31 cellular contexts compared by ENCODE assay signal in the genomic region with DNA sequence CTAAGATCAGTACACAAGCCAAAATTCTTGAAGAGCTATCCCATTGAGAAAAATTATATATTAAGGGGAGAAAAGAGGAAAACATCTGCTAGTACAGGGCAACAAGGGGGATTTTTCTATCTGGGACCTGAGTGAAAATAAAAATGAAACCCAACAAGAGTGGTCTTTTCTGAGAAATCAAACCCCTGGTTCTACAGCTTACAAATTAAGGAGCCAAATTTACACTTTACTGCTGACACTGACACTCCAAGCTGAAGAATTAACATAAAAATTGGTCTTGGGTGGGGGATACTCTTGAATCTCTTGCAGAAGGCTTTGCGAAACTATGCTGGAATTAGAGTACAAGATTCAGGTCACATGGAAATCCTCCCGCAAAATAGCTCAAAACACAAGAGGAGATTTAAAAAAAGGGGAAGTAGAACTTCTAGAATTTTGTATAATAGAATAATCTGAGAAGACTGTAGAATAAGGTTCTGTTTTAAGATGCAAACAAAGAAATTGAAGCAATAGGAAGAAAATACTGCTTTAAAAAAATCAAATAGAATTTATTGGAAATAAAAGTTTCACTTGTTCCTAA. TPM values are rescaled to one million over a fixed set of nuclear protein-coding genes. Genes with fewer than 3 reads are reported as not detected.
DNase-seq lines count a peak whose midpoint lies in the region; ATAC-seq, FAIRE-seq and TF ChIP-seq lines count a peak whose summit lies in the region.
"Had no signal": no experiment of that assay in that cellular context is flagged by ENCODE, and none has a peak within 500 bp of the region (broad histone marks: within the 10 kb centered on the region; RNA-seq: fewer than 3 reads in every experiment).

No MANE protein-coding gene starts in this region.

- H3K27me3 ChIP-seq in trophoblast cell (ENCODE audit: insufficient read depth, low read length), result no peaks in the 10 kb centered on the region
- no peaks in the 10 kb centered on the region for H3K27me3 ChIP-seq in breast epithelium
- H3K27me3 ChIP-seq: BLaER1, body of pancreas, foreskin keratinocyte, hepatocyte, pancreas, stomach, tibial nerve had no signal

- no peak overlapping the region for H3K4ac ChIP-seq in trophoblast cell (ENCODE audit: low read depth, low read length)

- no peak overlapping the region for H2BK12ac ChIP-seq in trophoblast cell (ENCODE audit: low read length)

- H4K8ac ChIP-seq in trophoblast cell (ENCODE audit: low read depth, low read length), result no peak overlapping the region

- no peak overlapping the region for H3K14ac ChIP-seq in trophoblast cell (ENCODE audit: low read length)

- H4K12ac ChIP-seq in trophoblast cell (ENCODE audit: low read depth, low read length), result no peak overlapping the region

- H2AFZ ChIP-seq in trophoblast cell (ENCODE audit: insufficient read depth, low read length, poor library complexity), result no peak overlapping the region
- H2AFZ ChIP-seq: hepatocyte had no signal

- H2BK120ac ChIP-seq in trophoblast cell (ENCODE audit: insufficient read depth, low read length, poor library complexity), result no peak overlapping the region

- H3K79me2 ChIP-seq in trophoblast cell (ENCODE audit: control insufficient read depth, insufficient read depth, low read length, poor library complexity), result no peaks in the 10 kb centered on the region
- H3K79me2 ChIP-seq: hepatocyte had no signal

- no peak for TF ChIP-seq CTCF in breast epithelium (IDR thresholded peaks at IDR 0.05)

- H3K9ac ChIP-seq in trophoblast cell (ENCODE audit: low read length), result no peak overlapping the region
- H3K9ac ChIP-seq: BLaER1 had no signal

- H3K18ac ChIP-seq in trophoblast cell (ENCODE audit: low read length), result no peak overlapping the region

- H3K27ac ChIP-seq in trophoblast cell (ENCODE audit: low read depth, low read length) (no peak overlapping the region), breast epithelium (no peak overlapping the region)
- H3K27ac ChIP-seq: BLaER1, body of pancreas, foreskin keratinocyte, hepatocyte, HL-60, pancreas, RWPE1, stomach, tibial nerve had no signal

- H3K4me2 ChIP-seq in trophoblast cell (ENCODE audit: low read length), result no peak overlapping the region
- H3K4me2 ChIP-seq: BLaER1, hepatocyte had no signal

- H2AK5ac ChIP-seq in trophoblast cell (ENCODE audit: low read length), result no peak overlapping the region

- peaks cover 4% of the 10 kb centered on the region for H3K9me3 ChIP-seq in trophoblast cell (ENCODE audit: insufficient read depth, low read depth, low read length)
- peaks cover 18 to 30% of the 10 kb centered on the region in 2 donors for H3K9me3 ChIP-seq in breast epithelium
- H3K9me3 ChIP-seq: pancreas had no signal

- H3K36me3 ChIP-seq in trophoblast cell (ENCODE audit: control insufficient read depth in 1 of 2, insufficient read depth in 2 of 2, low read length in 2 of 2), result no peaks in the 10 kb centered on the region
- no peaks in the 10 kb centered on the region for H3K36me3 ChIP-seq in breast epithelium
- H3K36me3 ChIP-seq: BLaER1, pancreas, stomach, tibial nerve had no signal

- H3K4me3 ChIP-seq in trophoblast cell (ENCODE audit: low read depth, low read length) (no peak overlapping the region), breast epithelium (no peak overlapping the region)
- H3K4me3 ChIP-seq: BLaER1, body of pancreas, hepatocyte, pancreas, stomach, tibial nerve had no signal

- H4K91ac ChIP-seq in trophoblast cell (ENCODE audit: low read depth, low read length), result no peak overlapping the region

- WGBS in trophoblast cell (ENCODE audit: extremely low coverage, insufficient coverage, insufficient read length), result no CpG with 5 or more reads among the region's 2 CpGs

- H3K4me1 ChIP-seq in trophoblast cell (ENCODE audit: control insufficient read depth in 1 of 2, insufficient read depth in 2 of 2, low read length in 2 of 2), result no peaks in the 10 kb centered on the region
- H3K4me1 ChIP-seq in breast epithelium, result no peaks in the 10 kb centered on the region
- H3K4me1 ChIP-seq: BLaER1, body of pancreas, foreskin keratinocyte, pancreas, stomach, tibial nerve had no signal

- intact Hi-C loops in breast epithelium (cut with DNase I; ENCODE audit: low total_unique reads), result no loop called here

- DNase-seq in Kasumi-1 (lab: John Stamatoyannopoulos, UW), result peak; percentile 42
- peak; percentile 71 for DNase-seq in SIG-M5 treated with dmso at 0.1 percent for 504 hours (lab: John Stamatoyannopoulos, UW; ENCODE audit: unreplicated experiment)
- DNase-seq in DMS153 treated with DMSO at 0.1 percent for 48 hours (lab: John Stamatoyannopoulos, UW; ENCODE audit: unreplicated experiment), result no peak
- DNase-seq in trophoblast cell, result no peak
- DNase-seq in breast epithelium (ENCODE audit: low spot score in 2 of 2), result no peak
- DNase-seq: activated CD4-positive, alpha-beta T cell treated with anti-CD3 and anti-CD28 coated beads for 36 hours; activated naive CD8-positive, alpha-beta T cell treated with anti-CD3 and anti-CD28 coated beads, Interleukin-2, amount 10 ng/mL, durations not matched to agents 7 days and 5 days; body of pancreas; Calu3; effector CD8-positive, alpha-beta T cell; foreskin keratinocyte; GOT3; immature natural killer cell; midbrain; NCI-H1417 treated with DMSO at 0.1 percent for 48 hours; NCI-H510A; pancreas; right cardiac atrium; stimulated activated CD4-positive, alpha-beta T cell treated with anti-CD3 and anti-CD28 coated beads, Interleukin-12 subunit alpha, Interleukin-12 subunit beta, amount 100 ng/mL, for 4 hours; stimulated activated CD4-positive, alpha-beta T cell treated with anti-CD3 and anti-CD28 coated beads, Interleukin-4, amount 100 ng/mL, for 4 hours; stomach had no signal

- TF ChIP-seq POLR2A in breast epithelium (IDR thresholded peaks at IDR 0.05), result no peak

- ATAC-seq in GM18511 (IDR thresholded peaks at IDR 0.05; ENCODE audit: unreplicated experiment) (peak; percentile 54), GM21367 (IDR thresholded peaks at IDR 0.05; ENCODE audit: unreplicated experiment) (no peak)
- ATAC-seq: activated CD4-positive, alpha-beta T cell treated with anti-CD3 and anti-CD28 coated beads for 36 hours; body of pancreas; foreskin keratinocyte; left lobe of liver; pancreas; right cardiac atrium had no signal

- no peak overlapping the region for H2BK5ac ChIP-seq in trophoblast cell (ENCODE audit: low read depth, low read length, poor library complexity)

- H3K79me1 ChIP-seq in trophoblast cell (ENCODE audit: low read length), result no peaks in the 10 kb centered on the region

- peak; percentile 9 for FAIRE-seq in A204.1 (lab: Jason Lieb, UNC)
- FAIRE-seq: GM18507, pancreas had no signal

- no peak overlapping the region for H3K23ac ChIP-seq in trophoblast cell (ENCODE audit: low read length)

RNA-seq across cellular contexts. Expression of a gene that starts 32.1 kb away (rescaled TPM):
- 38.6 and 40.1 TPM in 2 replicates for polyA plus RNA-seq in trophoblast cell (2013)
- total RNA-seq in breast epithelium, result 10 to 100 TPM; 13.9 to 20.9 (median 19.7) TPM

Comparison
In these comparisons a context has a peak if more than half of its experiments do, and no peak if none do; other contexts are left out.
1. DNase-seq: peak in Kasumi-1 (2 of 2) and SIG-M5 treated with dmso at 0.1 percent for 504 hours (single experiment); none in DMS153 treated with DMSO at 0.1 percent for 48 hours (single experiment), trophoblast cell (0 of 2) and breast epithelium (0 of 2).